In genomic region chr2:234463626-234464290, GRCh38 we compare ENCODE assay signal across 8 cellular contexts. TPM values are rescaled to one million over a fixed set of nuclear protein-coding genes. Genes with fewer than 3 reads are reported as not detected.
DNase-seq lines count a peak whose midpoint lies in the region; ATAC-seq and TF ChIP-seq lines count a peak whose summit lies in the region.

No MANE protein-coding gene starts in this region.

- H3K9me3 Mint-ChIP-seq in activated CD4-positive, alpha-beta memory T cell treated with anti-CD3 and anti-CD28 coated beads for 36 hours, result peaks cover 6% of the 10 kb centered on the region
- H3K9me3 Mint-ChIP-seq in immature natural killer cell, result no peaks in the 10 kb centered on the region
- H3K9me3 Mint-ChIP-seq in stimulated activated naive CD8-positive, alpha-beta T cell treated with anti-CD3 and anti-CD28 coated beads, Interleukin-15, amount 100 ng/mL, for 72 hours, result no peaks in the 10 kb centered on the region

- DNase-seq in NCI-H2081 treated with DMSO at 0.1 percent for 48 hours (lab: John Stamatoyannopoulos, UW) (peak; percentile 86), immature natural killer cell (peak in 2 of 3 donors; percentile 44 to 49), NCI-H524 (lab: John Stamatoyannopoulos, UW) (no peak), vagina (ENCODE audit: extremely low spot score in 2 of 2) (no peak), Kasumi-1 (lab: John Stamatoyannopoulos, UW) (no peak)
- DNase-seq in activated CD4-positive, alpha-beta memory T cell treated with anti-CD3 and anti-CD28 coated beads for 36 hours, result peak; percentile 85
- DNase-seq in stimulated activated naive CD8-positive, alpha-beta T cell treated with anti-CD3 and anti-CD28 coated beads, Interleukin-15, amount 100 ng/mL, for 72 hours, result peak; percentile 57 to 68
- no peak for DNase-seq in NK-92 treated with Interleukin-12 subunit alpha and Interleukin-12 subunit beta, amount 100 ng/mL, for 24 hours (lab: John Stamatoyannopoulos, UW)

- no peaks in the 10 kb centered on the region for H3K27me3 ChIP-seq in vagina

- H3K4me3 Mint-ChIP-seq in activated CD4-positive, alpha-beta memory T cell treated with anti-CD3 and anti-CD28 coated beads for 36 hours, result peak overlapping the region; percentile 71
- peak overlapping the region; percentile 39 to 89 (median 67) for H3K4me3 Mint-ChIP-seq in immature natural killer cell
- H3K4me3 Mint-ChIP-seq in stimulated activated naive CD8-positive, alpha-beta T cell treated with anti-CD3 and anti-CD28 coated beads, Interleukin-15, amount 100 ng/mL, for 72 hours, result peak overlapping the region; percentile 74 to 79

- peak; percentile 91 for ATAC-seq in stimulated activated naive CD8-positive, alpha-beta T cell treated with anti-CD3 and anti-CD28 coated beads, Interleukin-15, amount 100 ng/mL, for 72 hours

- no peak for TF ChIP-seq POLR2A in vagina (IDR thresholded peaks at IDR 0.05)

- no peak for TF ChIP-seq CTCF in vagina (IDR thresholded peaks at IDR 0.05)

- peaks cover 12% of the 10 kb centered on the region for H3K4me1 ChIP-seq in vagina

- H3K27me3 Mint-ChIP-seq in activated CD4-positive, alpha-beta memory T cell treated with anti-CD3 and anti-CD28 coated beads for 36 hours, result no peaks in the 10 kb centered on the region
- H3K27me3 Mint-ChIP-seq in immature natural killer cell (ENCODE audit: low read depth in 3 of 3), result peaks cover 0 to 7% (median 0%) of the 10 kb centered on the region in 3 donors
- no peaks in the 10 kb centered on the region for H3K27me3 Mint-ChIP-seq in stimulated activated naive CD8-positive, alpha-beta T cell treated with anti-CD3 and anti-CD28 coated beads, Interleukin-15, amount 100 ng/mL, for 72 hours

- H3K9me3 ChIP-seq in vagina, result no peaks in the 10 kb centered on the region

- peak overlapping the region; percentile 91 for H3K27ac Mint-ChIP-seq in activated CD4-positive, alpha-beta memory T cell treated with anti-CD3 and anti-CD28 coated beads for 36 hours
- peak overlapping the region; percentile 44 to 95 (median 84) for H3K27ac Mint-ChIP-seq in immature natural killer cell
- H3K27ac Mint-ChIP-seq in stimulated activated naive CD8-positive, alpha-beta T cell treated with anti-CD3 and anti-CD28 coated beads, Interleukin-15, amount 100 ng/mL, for 72 hours, result peak overlapping the region; percentile 72 to 95

- peaks cover 68% of the 10 kb centered on the region for H3K4me1 Mint-ChIP-seq in activated CD4-positive, alpha-beta memory T cell treated with anti-CD3 and anti-CD28 coated beads for 36 hours (ENCODE audit: low read depth)
- H3K4me1 Mint-ChIP-seq in immature natural killer cell, result peaks cover 53 to 55% of the 10 kb centered on the region in 2 donors
- H3K4me1 Mint-ChIP-seq in stimulated activated naive CD8-positive, alpha-beta T cell treated with anti-CD3 and anti-CD28 coated beads, Interleukin-15, amount 100 ng/mL, for 72 hours, result peaks cover 87% of the 10 kb centered on the region

- H3K36me3 ChIP-seq in vagina, result no peaks in the 10 kb centered on the region

- H3K27ac ChIP-seq in vagina, result no peak overlapping the region

- no peak overlapping the region for H3K4me3 ChIP-seq in vagina

- POLR2A ChIA-PET in activated CD4-positive, alpha-beta memory T cell treated with anti-CD3 and anti-CD28 coated beads for 36 hours (lab: Charles Lee), result interaction anchor here (0.9 to 1.9 kb wide), 11 partner anchors 9 to 174 kb away, joined by 3 to 12 read pairs (median 4); partner anchors contain the start of gene ARL4C

- intact Hi-C loops in activated CD4-positive, alpha-beta memory T cell treated with anti-CD3 and anti-CD28 coated beads for 36 hours (cut with micrococcal nuclease), result loop anchor here (1.0 to 2.0 kb wide), 8 partner anchors 9 to 171 kb away; no protein-coding TSS in a partner anchor
- intact Hi-C loops in vagina (cut with DNase I), result no loop called here

- CTCF ChIA-PET in activated CD4-positive, alpha-beta memory T cell treated with anti-CD3 and anti-CD28 coated beads for 36 hours (lab: Charles Lee), result interaction anchor here (0.7 to 2.9 kb wide), 10 partner anchors 10 to 174 kb away, joined by 3 to 12 read pairs (median 6); partner anchors contain the start of gene ARL4C

- H3K36me3 Mint-ChIP-seq in activated CD4-positive, alpha-beta memory T cell treated with anti-CD3 and anti-CD28 coated beads for 36 hours, result no peaks in the 10 kb centered on the region
- no peaks in the 10 kb centered on the region for H3K36me3 Mint-ChIP-seq in immature natural killer cell

RNA-seq across cellular contexts. Expression of gene ARL4C, which starts 33.1 kb away (rescaled TPM):
- 10 to 100 TPM; 44.4 to 44.7 TPM for total RNA-seq in activated CD4-positive, alpha-beta memory T cell treated with anti-CD3 and anti-CD28 coated beads for 36 hours
- polyA plus RNA-seq in immature natural killer cell, result 100 to 1,000 TPM; 196 to 245 (median 243) TPM
- total RNA-seq in vagina, result 17.4 TPM

Comparison
In these comparisons a context has a peak if more than half of its experiments do, and no peak if none do; other contexts are left out.
1. DNase-seq: peak in NCI-H2081 treated with DMSO at 0.1 percent for 48 hours (single experiment), activated CD4-positive, alpha-beta memory T cell treated with anti-CD3 and anti-CD28 coated beads for 36 hours (single experiment), immature natural killer cell (2 of 3) and stimulated activated naive CD8-positive, alpha-beta T cell treated with anti-CD3 and anti-CD28 coated beads, Interleukin-15, amount 100 ng/mL, for 72 hours (2 of 2); none in NCI-H524 (0 of 2), NK-92 treated with Interleukin-12 subunit alpha and Interleukin-12 subunit beta, amount 100 ng/mL, for 24 hours (single experiment), vagina (0 of 2) and Kasumi-1 (0 of 2).
2. Peak in every context shown above with its lines, with median percentiles within 50 percentile points of each other: H3K27ac Mint-ChIP-seq and H3K4me3 Mint-ChIP-seq.